In genomic region chr6:21462519-21462852, GRCh38 we compare ENCODE assay signal across 18 cellular contexts.
DNase-seq lines count a peak whose midpoint lies in the region; ATAC-seq, FAIRE-seq and TF ChIP-seq lines count a peak whose summit lies in the region.
"Had no signal": no experiment of that assay in that cellular context is flagged by ENCODE, and none has a peak within 500 bp of the region (broad histone marks: within the 10 kb centered on the region; RNA-seq: fewer than 3 reads in every experiment).

No MANE protein-coding gene starts in this region.

- intact Hi-C loops in mucosa of descending colon (cut with DNase I, micrococcal nuclease): no loop called here

- ATAC-seq in mucosa of descending colon: peak; percentile 58
- ATAC-seq in omental fat pad (ENCODE audit: low FRiP score): no peak
- no peak for ATAC-seq in GM21786 (IDR thresholded peaks at IDR 0.05; ENCODE audit: unreplicated experiment)
- ATAC-seq: A549, HCT116, K562 had no signal

- H3K4me1 ChIP-seq in mucosa of descending colon (ENCODE audit: low read depth): no peaks in the 10 kb centered on the region
- no peaks in the 10 kb centered on the region for H3K4me1 ChIP-seq in HAP-1
- H3K4me1 ChIP-seq: A549 had no signal

- H3K27me3 ChIP-seq in HAP-1 (ENCODE audit: low read depth): no peaks in the 10 kb centered on the region

- TF ChIP-seq CTCF in D721Med (IDR thresholded peaks at IDR 0.05; ENCODE audit: insufficient read depth, missing control alignments) (no peak), VCaP (conservative IDR thresholded peaks at IDR 0.05) (no peak), mucosa of descending colon (IDR thresholded peaks at IDR 0.05) (no peak), omental fat pad (IDR thresholded peaks at IDR 0.05) (no peak)

- no peak for TF ChIP-seq POLR2A in GM12892 (IDR thresholded peaks at IDR 0.05; ENCODE audit: low read depth, low read length)

- FAIRE-seq in D721Med (lab: Jason Lieb, UNC) (peak; percentile 25), GM12892 (lab: Jason Lieb, UNC) (no peak)
- FAIRE-seq: A549, H54, HTR-8/SVneo, K562 had no signal

- no peak for DNase-seq in D721Med (ENCODE audit: insufficient read length, low spot score)
- no peak for DNase-seq in mucosa of descending colon
- no peak for DNase-seq in omental fat pad (ENCODE audit: low spot score)
- no peak for DNase-seq in HAP-1 (ENCODE audit: low spot score in 2 of 2)
- no peak for DNase-seq in GM12892 (ENCODE audit: insufficient read length)
- DNase-seq: CD4-positive, alpha-beta memory T cell; DMS79 treated with DMSO at 0.1 percent for 48 hours; GF-D8; GM23248; HFFc6; IMR-90 had no signal

- H3K4me3 ChIP-seq in mucosa of descending colon (no peak overlapping the region), HAP-1 (no peak overlapping the region)
- H3K4me3 ChIP-seq: A549, GM23248, K562 had no signal

- H3K27ac ChIP-seq in VCaP: peak overlapping the region; percentile 99
- H3K27ac ChIP-seq: A549, GM23248 had no signal

- H3K36me3 ChIP-seq in mucosa of descending colon (ENCODE audit: low read depth) (no peaks in the 10 kb centered on the region), HAP-1 (replicated peaks) (no peaks in the 10 kb centered on the region)

- no peaks in the 10 kb centered on the region for H3K9me3 ChIP-seq in mucosa of descending colon
- no peaks in the 10 kb centered on the region for H3K9me3 ChIP-seq in HAP-1
- H3K9me3 ChIP-seq: A549 had no signal

- in situ Hi-C loops in HAP-1 (cut with MboI; ENCODE audit: low sequenced_read_pairs): no loop called here
